11 cellular contexts compared by ENCODE assay signal in genomic region chr22:46046299-46046685, GRCh38.
DNase-seq lines count a peak whose midpoint lies in the region; ATAC-seq, FAIRE-seq and TF ChIP-seq lines count a peak whose summit lies in the region.
"Had no signal": no experiment of that assay in that cellular context is flagged by ENCODE, and none has a peak within 500 bp of the region (broad histone marks: within the 10 kb centered on the region; RNA-seq: fewer than 3 reads in every experiment).

No MANE protein-coding gene starts in this region.

- 81 to 92% (median 89%) methylated on average over 3 to 5 of the region's 5 CpGs for WGBS in adrenal gland, 4 donors

- ATAC-seq in CD8-positive, alpha-beta T cell = no peak
- ATAC-seq in gastrocnemius medialis (no peak), HG03521 (IDR thresholded peaks at IDR 0.05; ENCODE audit: unreplicated experiment) (no peak)

- peaks cover 21% of the 10 kb centered on the region for H3K4me1 Mint-ChIP-seq in CD8-positive, alpha-beta T cell (ENCODE audit: low read depth)

- H3K9ac ChIP-seq in kidney (ENCODE audit: low read length in 2 of 2) = no peak overlapping the region

- peaks cover 28% of the 10 kb centered on the region for H3K4me1 ChIP-seq in CD8-positive, alpha-beta T cell (ENCODE audit: insufficient read depth, low read length)
- peaks cover 9 to 34% of the 10 kb centered on the region in 2 donors for H3K4me1 ChIP-seq in adrenal gland (replicated peaks in 1 of 2)
- H3K4me1 ChIP-seq in kidney (ENCODE audit: control insufficient read depth in 1 of 2, insufficient read depth in 1 of 2, low read depth in 1 of 2, low read length in 2 of 2) = peaks cover 17 to 26% of the 10 kb centered on the region in 2 donors
- peaks cover 67 to 79% of the 10 kb centered on the region in 2 donors for H3K4me1 ChIP-seq in gastrocnemius medialis

- intact Hi-C loops in CD8-positive, alpha-beta T cell (cut with DNase I, micrococcal nuclease) = no loop called here
- intact Hi-C loops in adrenal gland (cut with DNase I) = no loop called here
- intact Hi-C loops in kidney (cut with DNase I) = no loop called here
- intact Hi-C loops in gastrocnemius medialis (cut with DNase I; ENCODE audit: low total_unique reads) = no loop called here

- no peak overlapping the region for H3K4me3 ChIP-seq in CD8-positive, alpha-beta T cell (ENCODE audit: low read depth, low read length)
- peak overlapping the region in 1 of 4 donors; percentile 86 for H3K4me3 ChIP-seq in adrenal gland
- H3K4me3 ChIP-seq in kidney (ENCODE audit: low read length in 2 of 2) = no peak overlapping the region
- peak overlapping the region; percentile 71 to 80 (median 72) for H3K4me3 ChIP-seq in gastrocnemius medialis

- H3K27ac ChIP-seq in CD8-positive, alpha-beta T cell (ENCODE audit: low read depth, low read length) = no peak overlapping the region
- H3K27ac ChIP-seq in adrenal gland = peak overlapping the region in 3 of 5 donors; percentile 84 to 89 (median 88)
- H3K27ac ChIP-seq in kidney (ENCODE audit: low read depth in 2 of 2, low read length in 2 of 2) = peak overlapping the region in 1 of 2 donors; percentile 97
- peak overlapping the region; percentile 98 to 99 (median 99) for H3K27ac ChIP-seq in gastrocnemius medialis

- no peaks in the 10 kb centered on the region for H3K27me3 ChIP-seq in CD8-positive, alpha-beta T cell (ENCODE audit: insufficient read depth, low read length)
- H3K27me3 ChIP-seq in adrenal gland (no peaks in the 10 kb centered on the region), gastrocnemius medialis (no peaks in the 10 kb centered on the region)

- no peak for DNase-seq in CD8-positive, alpha-beta T cell
- peak in 3 of 7 donors; percentile 12 to 49 (median 14) for DNase-seq in adrenal gland
- peak; percentile 43 for DNase-seq in kidney
- no peak for DNase-seq in gastrocnemius medialis
- DNase-seq in NCI-H1694 (lab: John Stamatoyannopoulos, UW) = no peak
- no peak for DNase-seq in stimulated activated CD4-positive, alpha-beta T cell treated with anti-CD3 and anti-CD28 coated beads, Interleukin-4, amount 100 ng/mL, for 4 hours
- DNase-seq in occipital lobe (lab: John Stamatoyannopoulos, UW) = no peak
- DNase-seq: Calu3, NCI-H526 had no signal

- H3K27ac Mint-ChIP-seq in CD8-positive, alpha-beta T cell = no peak overlapping the region

- no peaks in the 10 kb centered on the region for H3K9me3 Mint-ChIP-seq in CD8-positive, alpha-beta T cell

- in situ Hi-C loops in gastrocnemius medialis (cut with MboI; ENCODE audit: low sequenced_read_pairs in 4 of 4) = no loop called here

- no peaks in the 10 kb centered on the region for H3K27me3 Mint-ChIP-seq in CD8-positive, alpha-beta T cell (ENCODE audit: low read depth)

- TF ChIP-seq CTCF in CD8-positive, alpha-beta T cell (IDR thresholded peaks at IDR 0.05) = no peak
- TF ChIP-seq CTCF in adrenal gland (IDR thresholded peaks at IDR 0.05) = no peak
- no peak for TF ChIP-seq CTCF in kidney (IDR thresholded peaks at IDR 0.05; ENCODE audit: borderline replicate concordance, extremely low read depth, insufficient read depth)
- TF ChIP-seq CTCF in gastrocnemius medialis (IDR thresholded peaks at IDR 0.05 in 4 of 5, conservative IDR thresholded peaks at IDR 0.05 in 1 of 5) = no peak

- H3K36me3 ChIP-seq in CD8-positive, alpha-beta T cell (ENCODE audit: insufficient read depth, low read length) = no peaks in the 10 kb centered on the region
- H3K36me3 ChIP-seq in adrenal gland (replicated peaks in 1 of 2) (no peaks in the 10 kb centered on the region), kidney (ENCODE audit: control insufficient read depth in 1 of 2, insufficient read depth in 2 of 2, low read length in 2 of 2) (no peaks in the 10 kb centered on the region), gastrocnemius medialis (no peaks in the 10 kb centered on the region)

- CTCF ChIA-PET in CD8-positive, alpha-beta T cell (lab: Charles Lee) = interaction anchor here (1.5 kb wide), 1 partner anchor 9 kb away, joined by 4 read pairs; no protein-coding TSS in a partner anchor

- no peak for FAIRE-seq in kidney (lab: Jason Lieb, UNC)
- FAIRE-seq: colon had no signal

- H3K9me3 ChIP-seq in CD8-positive, alpha-beta T cell (ENCODE audit: low read length) = no peaks in the 10 kb centered on the region
- H3K9me3 ChIP-seq in adrenal gland (replicated peaks in 1 of 3) (no peaks in the 10 kb centered on the region), kidney (ENCODE audit: control insufficient read depth in 1 of 2, low read length in 2 of 2) (no peaks in the 10 kb centered on the region), gastrocnemius medialis (no peaks in the 10 kb centered on the region)

- peak overlapping the region; percentile 72 for H3K4me3 Mint-ChIP-seq in CD8-positive, alpha-beta T cell

- H3K36me3 Mint-ChIP-seq in CD8-positive, alpha-beta T cell = no peaks in the 10 kb centered on the region

- TF ChIP-seq POLR2A in adrenal gland (IDR thresholded peaks at IDR 0.05) = no peak
- TF ChIP-seq POLR2A in gastrocnemius medialis (IDR thresholded peaks at IDR 0.05) = no peak

- POLR2A ChIA-PET in CD8-positive, alpha-beta T cell (lab: Charles Lee) = interaction anchor here (2.2 to 3.8 kb wide), 2 partner anchors 8 to 10 kb away, joined by 13 to 25 read pairs; no protein-coding TSS in a partner anchor

Comparison
In these comparisons a context has a peak if more than half of its experiments do, and no peak if none do; other contexts are left out.
1. H3K4me3 ChIP-seq: peak in gastrocnemius medialis (4 of 4); none in CD8-positive, alpha-beta T cell (single experiment) and kidney (0 of 2).